Comparison of ENCODE assay signal across 8 cellular contexts in the genomic region with DNA sequence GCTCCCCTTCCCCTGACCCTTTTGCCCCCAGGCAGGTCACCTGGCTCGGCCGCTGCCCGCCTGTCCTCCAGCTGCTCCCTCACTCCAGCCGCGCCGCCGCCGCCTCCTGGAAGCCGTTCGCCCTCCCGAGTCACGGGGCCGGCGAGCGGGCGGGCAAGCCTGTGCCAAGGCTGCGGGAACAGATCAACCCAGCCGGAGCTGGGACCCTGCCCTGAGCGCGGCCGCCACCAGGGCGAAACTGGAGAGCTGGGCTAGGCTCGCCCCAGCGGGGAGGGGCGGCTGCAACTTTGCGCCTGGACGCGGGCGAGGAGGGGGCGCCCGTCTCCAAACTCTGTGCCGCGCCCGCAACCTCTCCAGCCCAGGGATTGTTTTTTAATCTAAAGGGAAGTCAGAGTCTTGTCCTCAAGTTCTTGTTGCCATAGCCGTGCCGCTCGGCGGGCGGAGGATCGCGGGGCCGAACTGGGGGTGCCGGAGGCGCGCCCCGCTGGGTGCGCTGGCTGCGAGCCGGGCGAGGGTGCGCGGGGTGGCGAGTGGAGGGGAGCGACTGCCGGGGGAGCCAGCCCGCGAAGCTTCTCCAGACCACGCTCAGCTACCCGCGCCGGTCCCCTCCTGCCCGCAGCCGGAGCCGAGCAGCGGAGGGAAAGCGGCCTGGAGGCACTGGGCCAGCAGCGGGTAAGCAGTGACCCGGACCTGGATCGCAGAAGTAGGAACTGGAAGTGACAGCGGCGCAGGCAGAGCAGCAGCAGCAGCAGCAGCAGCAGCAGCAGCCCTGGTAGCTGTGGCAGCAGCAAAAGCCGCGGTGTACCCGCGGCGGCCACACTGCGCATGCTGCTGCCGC. TPM values are rescaled to one million over a fixed set of nuclear protein-coding genes. Genes with fewer than 3 reads are reported as not detected.
DNase-seq lines count a peak whose midpoint lies in the region; ATAC-seq and TF ChIP-seq lines count a peak whose summit lies in the region.

No MANE protein-coding gene starts in this region.

- H3K27ac ChIP-seq in CD4-positive, CD25-positive, alpha-beta regulatory T cell (ENCODE audit: insufficient read depth, low read length, poor library complexity, severe bottlenecking), result peak overlapping the region; percentile 65

- H3K27ac Mint-ChIP-seq in CD4-positive, CD25-positive, alpha-beta regulatory T cell, result peak overlapping the region in 1 of 3 donors; percentile 97
- peak overlapping the region in 9 of 10 donors; percentile 83 to 93 (median 87) for H3K27ac Mint-ChIP-seq in naive thymus-derived CD8-positive, alpha-beta T cell
- H3K27ac Mint-ChIP-seq in type B pancreatic cell, result no peak overlapping the region

- TF ChIP-seq CTCF in fibroblast of mammary gland (conservative IDR thresholded peaks at IDR 0.05; ENCODE audit: control insufficient read depth, insufficient read depth, low read depth, low read length), result no peak
- peak; percentile 59 for TF ChIP-seq CTCF in type B pancreatic cell (conservative IDR thresholded peaks at IDR 0.05)

- no peaks in the 10 kb centered on the region for H3K27me3 Mint-ChIP-seq in CD4-positive, CD25-positive, alpha-beta regulatory T cell
- H3K27me3 Mint-ChIP-seq in naive thymus-derived CD8-positive, alpha-beta T cell, result no peaks in the 10 kb centered on the region
- peaks cover 24% of the 10 kb centered on the region for H3K27me3 Mint-ChIP-seq in type B pancreatic cell

- H3K27me3 ChIP-seq in CD4-positive, CD25-positive, alpha-beta regulatory T cell (ENCODE audit: control insufficient read depth, insufficient read depth, low read length), result no peaks in the 10 kb centered on the region

- peaks cover 0 to 2% (median 0%) of the 10 kb centered on the region in 7 donors for H3K9me3 Mint-ChIP-seq in CD4-positive, CD25-positive, alpha-beta regulatory T cell
- H3K9me3 Mint-ChIP-seq in naive thymus-derived CD8-positive, alpha-beta T cell, result no peaks in the 10 kb centered on the region
- peaks cover 3% of the 10 kb centered on the region for H3K9me3 Mint-ChIP-seq in type B pancreatic cell

- peak in 2 of 3 donors; percentile 41 to 70 for DNase-seq in CD4-positive, CD25-positive, alpha-beta regulatory T cell
- DNase-seq in GM19238 (ENCODE audit: insufficient read length, low spot score) (peak; percentile 51), NOMO-1 treated with DMSO at 0.1 percent for 48 hours (lab: John Stamatoyannopoulos, UW; ENCODE audit: unreplicated experiment) (peak; percentile 54), activated T-helper 1 cell treated with Interleukin-2 at 50 U/mL for 16 hours (ENCODE audit: low read depth) (peak; percentile 28), fibroblast of mammary gland (ENCODE audit: low read depth) (peak; percentile 49), type B pancreatic cell (ENCODE audit: extremely low spot score, unreplicated experiment) (peak; percentile 71)
- DNase-seq in naive thymus-derived CD8-positive, alpha-beta T cell, result peak; percentile 7 to 65 (median 32)

- peaks cover 8% of the 10 kb centered on the region for H3K36me3 Mint-ChIP-seq in CD4-positive, CD25-positive, alpha-beta regulatory T cell
- peaks cover 0 to 26% (median 3%) of the 10 kb centered on the region in 3 donors for H3K36me3 Mint-ChIP-seq in naive thymus-derived CD8-positive, alpha-beta T cell
- no peaks in the 10 kb centered on the region for H3K36me3 Mint-ChIP-seq in type B pancreatic cell

- peak overlapping the region; percentile 76 for H3K4me3 ChIP-seq in CD4-positive, CD25-positive, alpha-beta regulatory T cell (ENCODE audit: low read depth, low read length)
- H3K4me3 ChIP-seq in fibroblast of mammary gland (ENCODE audit: control insufficient read depth, low read depth, low read length), result peak overlapping the region; percentile 54

- peak; percentile 76 to 81 for ATAC-seq in CD4-positive, CD25-positive, alpha-beta regulatory T cell (ENCODE audit: low read depth in 2 of 2)
- peak; percentile 73 for ATAC-seq in HG03175 (IDR thresholded peaks at IDR 0.05; ENCODE audit: unreplicated experiment)
- ATAC-seq in naive thymus-derived CD8-positive, alpha-beta T cell, result peak; percentile 73 to 77

- peaks cover 52% of the 10 kb centered on the region for H3K4me1 ChIP-seq in CD4-positive, CD25-positive, alpha-beta regulatory T cell (ENCODE audit: control insufficient read depth, insufficient read depth, low read length, poor library complexity, severe bottlenecking)

- H3K4me1 Mint-ChIP-seq in CD4-positive, CD25-positive, alpha-beta regulatory T cell, result peaks cover 24 to 70% (median 40%) of the 10 kb centered on the region in 4 donors
- peaks cover 19 to 77% (median 65%) of the 10 kb centered on the region in 4 donors for H3K4me1 Mint-ChIP-seq in naive thymus-derived CD8-positive, alpha-beta T cell
- no peaks in the 10 kb centered on the region for H3K4me1 Mint-ChIP-seq in type B pancreatic cell (ENCODE audit: unreplicated experiment)

- peak overlapping the region; percentile 82 to 89 (median 87) for H3K4me3 Mint-ChIP-seq in CD4-positive, CD25-positive, alpha-beta regulatory T cell
- peak overlapping the region; percentile 72 to 88 (median 82) for H3K4me3 Mint-ChIP-seq in naive thymus-derived CD8-positive, alpha-beta T cell
- H3K4me3 Mint-ChIP-seq in type B pancreatic cell, result peak overlapping the region; percentile 62

- POLR2A ChIA-PET in naive thymus-derived CD8-positive, alpha-beta T cell (lab: Charles Lee), result interaction anchor here (0.5 to 3.3 kb wide), 6 partner anchors 8 to 112 kb away, joined by 3 to 23 read pairs (median 3); partner anchors contain the start of gene ARHGEF6

- H3K36me3 ChIP-seq in CD4-positive, CD25-positive, alpha-beta regulatory T cell (ENCODE audit: control insufficient read depth, insufficient read depth, low read length), result peaks cover 6% of the 10 kb centered on the region

- no peaks in the 10 kb centered on the region for H3K9me3 ChIP-seq in CD4-positive, CD25-positive, alpha-beta regulatory T cell (ENCODE audit: control insufficient read depth in 2 of 2, low read length in 2 of 2)

RNA-seq across cellular contexts. Expression of gene ARHGEF6, which starts 13.4 kb away (rescaled TPM):
- total RNA-seq in CD4-positive, CD25-positive, alpha-beta regulatory T cell, result 87.8 TPM
- 100 to 1,000 TPM in 1 of 4 donors, 10 to 100 TPM in 3; 83.0 to 111 (median 86.9) TPM for polyA plus RNA-seq in CD4-positive, CD25-positive, alpha-beta regulatory T cell
- 10 to 100 TPM; 75.0 to 82.0 TPM for total RNA-seq in naive thymus-derived CD8-positive, alpha-beta T cell
- 10 to 100 TPM; 69.8 to 76.4 (median 75.4) TPM for polyA plus RNA-seq in naive thymus-derived CD8-positive, alpha-beta T cell
- total RNA-seq in type B pancreatic cell (ENCODE audit: low replicate concordance), result 0.07 and 3.8 TPM in 2 replicates

Comparison
In these comparisons a context has a peak if more than half of its experiments do, and no peak if none do; other contexts are left out.
1. Peak in every context shown above with its lines: DNase-seq, ATAC-seq, H3K4me3 ChIP-seq and H3K27ac ChIP-seq.
2. RNA of gene ARHGEF6, which starts 13.4 kb away (total RNA-seq): 87.8 TPM in CD4-positive, CD25-positive, alpha-beta regulatory T cell (single experiment) and 75.0 to 82.0 TPM in naive thymus-derived CD8-positive, alpha-beta T cell; 0.07 to 3.8 TPM in type B pancreatic cell; every median in the first group is over 10 times any median in the second.